Comparison of ENCODE assay signal across 16 cellular contexts in genomic region chr21:34579411-34579810, GRCh38. TPM values are rescaled to one million over a fixed set of nuclear protein-coding genes. Genes with fewer than 3 reads are reported as not detected.
DNase-seq lines count a peak whose midpoint lies in the region; TF ChIP-seq lines count a peak whose summit lies in the region.
"Had no signal": no experiment of that assay in that cellular context is flagged by ENCODE, and none has a peak within 500 bp of the region (broad histone marks: within the 10 kb centered on the region; RNA-seq: fewer than 3 reads in every experiment).

No MANE protein-coding gene starts in this region.

- peak overlapping the region in 1 of 8 donors; percentile 68 for H3K27ac Mint-ChIP-seq in CD8-positive, alpha-beta memory T cell
- H3K27ac Mint-ChIP-seq: activated naive CD8-positive, alpha-beta T cell; CD8-positive, alpha-beta T cell; neural progenitor cell had no signal

- no peaks in the 10 kb centered on the region for H3K27me3 Mint-ChIP-seq in CD8-positive, alpha-beta memory T cell
- H3K27me3 Mint-ChIP-seq: activated naive CD8-positive, alpha-beta T cell had no signal

- POLR2A ChIA-PET in HEK293T (lab: Yijun Ruan, JAX): no interaction called here
- POLR2A ChIA-PET in CD8-positive, alpha-beta memory T cell (lab: Charles Lee): no interaction called here

- peaks cover 0 to 11% (median 8%) of the 10 kb centered on the region in 3 donors for H3K36me3 Mint-ChIP-seq in CD8-positive, alpha-beta memory T cell
- H3K36me3 Mint-ChIP-seq: CD8-positive, alpha-beta T cell; neural progenitor cell had no signal

- no peaks in the 10 kb centered on the region for H3K9me3 ChIP-seq in effector memory CD4-positive, alpha-beta T cell (ENCODE audit: control insufficient read depth, low read length)
- H3K9me3 ChIP-seq in CD8-positive, alpha-beta memory T cell (ENCODE audit: low read length): no peaks in the 10 kb centered on the region
- H3K9me3 ChIP-seq: SJSA1, testis had no signal

- TF ChIP-seq CTCF in astrocyte of the spinal cord (IDR thresholded peaks at IDR 0.05; ENCODE audit: low read depth, low read length): no peak

- H3K9me3 Mint-ChIP-seq in CD8-positive, alpha-beta memory T cell: no peaks in the 10 kb centered on the region
- H3K9me3 Mint-ChIP-seq: CD8-positive, alpha-beta T cell; neural progenitor cell had no signal

- no peak overlapping the region for H3K4me3 Mint-ChIP-seq in CD8-positive, alpha-beta memory T cell
- H3K4me3 Mint-ChIP-seq: activated naive CD8-positive, alpha-beta T cell; CD8-positive, alpha-beta T cell; neural progenitor cell had no signal

- in situ Hi-C loops in astrocyte of the spinal cord (cut with HindIII; ENCODE audit: low sequenced_read_pairs): no loop called here

- CTCF ChIA-PET in HEK293T (lab: Yijun Ruan, JAX): interaction anchor here (0.6 kb wide), 2 partner anchors 9 to 43 kb away, joined by 3 read pairs; no protein-coding TSS in a partner anchor
- CTCF ChIA-PET in CD8-positive, alpha-beta memory T cell (lab: Charles Lee): no interaction called here

- H3K36me3 ChIP-seq in effector memory CD4-positive, alpha-beta T cell (ENCODE audit: control insufficient read depth, insufficient read depth, low read length): no peaks in the 10 kb centered on the region
- no peaks in the 10 kb centered on the region for H3K36me3 ChIP-seq in CD8-positive, alpha-beta memory T cell (ENCODE audit: insufficient read depth, low read length)
- H3K36me3 ChIP-seq: neural progenitor cell, SJSA1 had no signal

- peaks cover 6 to 19% (median 17%) of the 10 kb centered on the region in 3 donors for H3K4me1 Mint-ChIP-seq in CD8-positive, alpha-beta memory T cell

- DNase-seq in AG08395 (ENCODE audit: low spot score) (peak; percentile 73), HCEC 1CT (peak; percentile 89), astrocyte of the spinal cord (ENCODE audit: low read depth, low spot score) (peak; percentile 46), iris pigment epithelial cell (ENCODE audit: low read depth) (peak; percentile 63), HEK293T (ENCODE audit: extremely low spot score) (no peak), NCI-H2029 (lab: John Stamatoyannopoulos, UW) (no peak)
- DNase-seq in effector memory CD4-positive, alpha-beta T cell: no peak
- DNase-seq in CD8-positive, alpha-beta memory T cell: no peak
- DNase-seq: CD8-positive, alpha-beta T cell; effector CD8-positive, alpha-beta T cell; MM.1S; NCI-H524 had no signal

- H3K4me3 ChIP-seq in astrocyte of the spinal cord (ENCODE audit: low read depth, low read length): no peak overlapping the region
- no peak overlapping the region for H3K4me3 ChIP-seq in effector memory CD4-positive, alpha-beta T cell (ENCODE audit: insufficient read depth, low read depth, low read length, poor library complexity, severe bottlenecking)
- no peak overlapping the region for H3K4me3 ChIP-seq in CD8-positive, alpha-beta memory T cell (ENCODE audit: low read length)
- H3K4me3 ChIP-seq: neural progenitor cell, SJSA1, testis had no signal

- H3K4me1 ChIP-seq in effector memory CD4-positive, alpha-beta T cell (ENCODE audit: control insufficient read depth, insufficient read depth, low read length, poor library complexity, severe bottlenecking): no peaks in the 10 kb centered on the region
- H3K4me1 ChIP-seq in CD8-positive, alpha-beta memory T cell (ENCODE audit: insufficient read depth, low read length): no peaks in the 10 kb centered on the region
- H3K4me1 ChIP-seq: neural progenitor cell had no signal

- no peak overlapping the region for H3K27ac ChIP-seq in effector memory CD4-positive, alpha-beta T cell (ENCODE audit: insufficient read depth, low read length, poor library complexity, severe bottlenecking)
- no peak overlapping the region for H3K27ac ChIP-seq in CD8-positive, alpha-beta memory T cell (ENCODE audit: low read depth, low read length)
- H3K27ac ChIP-seq: neural progenitor cell, SJSA1, testis had no signal

- no peaks in the 10 kb centered on the region for H3K27me3 ChIP-seq in effector memory CD4-positive, alpha-beta T cell (replicated peaks; ENCODE audit: control insufficient read depth, insufficient read depth, low read length, poor library complexity, severe bottlenecking)
- H3K27me3 ChIP-seq in CD8-positive, alpha-beta memory T cell (ENCODE audit: insufficient read depth, low read length, poor library complexity, severe bottlenecking): no peaks in the 10 kb centered on the region
- H3K27me3 ChIP-seq: neural progenitor cell, SJSA1, testis had no signal

TF ChIP-seq in HEK293T, 16 proteins besides CTCF, POLR2A, EP300 and RAD21:
- TF ChIP-seq ARNT (IDR thresholded peaks at IDR 0.05) (no peak), PKNOX1 (IDR thresholded peaks at IDR 0.05) (no peak), BHLHE40 (IDR thresholded peaks at IDR 0.05; ENCODE audit: borderline replicate concordance) (no peak), FOXK2 (IDR thresholded peaks at IDR 0.05) (no peak), ZNF384 (IDR thresholded peaks at IDR 0.05) (no peak), TARDBP (IDR thresholded peaks at IDR 0.05) (no peak), FOXM1 (IDR thresholded peaks at IDR 0.05; ENCODE audit: borderline replicate concordance) (no peak), FOXA1 (IDR thresholded peaks at IDR 0.05) (no peak), HDGF (IDR thresholded peaks at IDR 0.05; ENCODE audit: borderline replicate concordance) (no peak), SUZ12 (IDR thresholded peaks at IDR 0.05) (no peak), L3MBTL2 (conservative IDR thresholded peaks at IDR 0.05) (no peak), SP1 (IDR thresholded peaks at IDR 0.05) (no peak), ELF4 (IDR thresholded peaks at IDR 0.05) (no peak), LEF1 (IDR thresholded peaks at IDR 0.05; ENCODE audit: borderline replicate concordance) (no peak), NFRKB (IDR thresholded peaks at IDR 0.05) (no peak), CTBP1 (IDR thresholded peaks at IDR 0.05; ENCODE audit: borderline replicate concordance) (no peak)

RNA-seq across cellular contexts. Expression of gene RCAN1, which starts 35.5 kb away (rescaled TPM):
- 10 to 100 TPM; 16.0 to 16.9 TPM for total RNA-seq in CD8-positive, alpha-beta memory T cell
- polyA plus RNA-seq in CD8-positive, alpha-beta memory T cell: 19.6 TPM

Comparison
In these comparisons a context has a peak if more than half of its experiments do, and no peak if none do; other contexts are left out.
1. DNase-seq: peak in AG08395 (single experiment), HCEC 1CT (single experiment), astrocyte of the spinal cord (single experiment) and iris pigment epithelial cell (single experiment); none in effector memory CD4-positive, alpha-beta T cell (0 of 3), HEK293T (single experiment), NCI-H2029 (single experiment) and CD8-positive, alpha-beta memory T cell (0 of 5).